In the genomic region with DNA sequence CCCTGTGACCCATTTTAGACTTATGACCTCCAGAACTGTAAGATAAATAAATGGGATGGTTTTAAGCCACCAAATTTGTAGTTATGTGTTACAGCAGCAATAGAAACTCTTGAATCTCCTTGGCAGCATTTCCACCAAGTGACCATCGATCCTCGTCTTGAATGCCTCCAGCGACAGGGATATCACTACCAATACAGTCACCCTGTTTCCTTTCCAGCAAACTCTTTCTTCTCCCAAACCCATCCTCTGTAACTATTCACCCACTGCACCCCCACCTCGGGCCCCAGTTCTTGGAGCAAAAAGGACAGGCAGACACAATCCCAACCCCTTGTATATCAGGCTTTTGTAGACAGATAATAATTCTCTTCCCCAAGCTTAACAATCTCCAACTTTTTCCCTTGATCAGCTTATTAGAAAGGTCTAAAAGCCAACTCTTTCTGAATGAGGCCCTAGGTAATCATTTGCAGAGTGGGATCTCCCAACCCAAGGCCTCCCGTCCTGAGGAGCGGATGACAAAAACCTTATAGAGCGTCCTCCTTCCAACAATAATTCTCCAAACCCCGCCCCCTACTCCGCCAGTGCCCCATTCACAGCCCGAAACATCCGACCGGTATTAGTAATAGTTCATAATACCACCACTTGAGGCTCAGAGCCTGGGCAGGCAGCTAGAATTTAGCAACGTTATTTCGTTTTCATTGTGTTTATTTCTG, we compare ENCODE assay signal across 9 cellular contexts. TPM values are rescaled to one million over a fixed set of nuclear protein-coding genes. Genes with fewer than 3 reads are reported as not detected.
DNase-seq lines count a peak whose midpoint lies in the region; ATAC-seq and TF ChIP-seq lines count a peak whose summit lies in the region.
"Had no signal": no experiment of that assay in that cellular context is flagged by ENCODE, and none has a peak within 500 bp of the region (broad histone marks: within the 10 kb centered on the region; RNA-seq: fewer than 3 reads in every experiment).

No MANE protein-coding gene starts in this region.

- H3K4me3 ChIP-seq in HFF-Myc (replicated peaks; ENCODE audit: low read depth, low read length): peak overlapping the region; percentile 51

- no peak overlapping the region for H3K4me3 Mint-ChIP-seq in activated naive CD4-positive, alpha-beta T cell treated with anti-CD3 and anti-CD28 coated beads for 36 hours
- H3K4me3 Mint-ChIP-seq in activated naive CD4-positive, alpha-beta T cell treated with anti-CD3 and anti-CD28 coated beads, Interleukin-2, amount 10 ng/mL, durations not matched to agents 7 days and 5 days: no peak overlapping the region
- H3K4me3 Mint-ChIP-seq in activated naive CD8-positive, alpha-beta T cell treated with anti-CD3 and anti-CD28 coated beads, Interleukin-2, amount 50 U/mL, for 24 hours: no peak overlapping the region
- no peak overlapping the region for H3K4me3 Mint-ChIP-seq in stimulated activated memory B cell treated with anti-CD40 and anti-IgM and Interleukin-4, amounts not matched to agents 10 μg/mL and 1 μg/mL and 100 μg/mL, for 72 hours

- intact Hi-C loops in activated naive CD4-positive, alpha-beta T cell treated with anti-CD3 and anti-CD28 coated beads for 36 hours (cut with micrococcal nuclease): loop anchor here (1.0 kb wide), 1 partner anchor 10 kb away; no protein-coding TSS in a partner anchor

- no peaks in the 10 kb centered on the region for H3K9me3 Mint-ChIP-seq in activated naive CD4-positive, alpha-beta T cell treated with anti-CD3 and anti-CD28 coated beads for 36 hours
- H3K9me3 Mint-ChIP-seq in activated naive CD4-positive, alpha-beta T cell treated with anti-CD3 and anti-CD28 coated beads, Interleukin-2, amount 10 ng/mL, durations not matched to agents 7 days and 5 days: no peaks in the 10 kb centered on the region
- H3K9me3 Mint-ChIP-seq in activated naive CD8-positive, alpha-beta T cell treated with anti-CD3 and anti-CD28 coated beads, Interleukin-2, amount 50 U/mL, for 24 hours: no peaks in the 10 kb centered on the region
- H3K9me3 Mint-ChIP-seq in stimulated activated memory B cell treated with anti-CD40 and anti-IgM and Interleukin-4, amounts not matched to agents 10 μg/mL and 1 μg/mL and 100 μg/mL, for 72 hours: peaks cover 2% of the 10 kb centered on the region

- H3K27ac Mint-ChIP-seq in activated naive CD4-positive, alpha-beta T cell treated with anti-CD3 and anti-CD28 coated beads for 36 hours: no peak overlapping the region
- no peak overlapping the region for H3K27ac Mint-ChIP-seq in activated naive CD4-positive, alpha-beta T cell treated with anti-CD3 and anti-CD28 coated beads, Interleukin-2, amount 10 ng/mL, durations not matched to agents 7 days and 5 days
- H3K27ac Mint-ChIP-seq in activated naive CD8-positive, alpha-beta T cell treated with anti-CD3 and anti-CD28 coated beads, Interleukin-2, amount 50 U/mL, for 24 hours: no peak overlapping the region
- no peak overlapping the region for H3K27ac Mint-ChIP-seq in stimulated activated memory B cell treated with anti-CD40 and anti-IgM and Interleukin-4, amounts not matched to agents 10 μg/mL and 1 μg/mL and 100 μg/mL, for 72 hours

- CTCF ChIA-PET in activated naive CD4-positive, alpha-beta T cell treated with anti-CD3 and anti-CD28 coated beads for 36 hours (lab: Charles Lee): interaction anchor here (0.6 to 7.4 kb wide), 11 partner anchors 11 to 258 kb away, joined by 3 to 191 read pairs (median 8); a partner anchor contains a TSS
- CTCF ChIA-PET in activated naive CD4-positive, alpha-beta T cell treated with anti-CD3 and anti-CD28 coated beads, Interleukin-2, amount 10 ng/mL, durations not matched to agents 7 days and 5 days (lab: Charles Lee): interaction anchor here (1.2 to 7.3 kb wide), 7 partner anchors 8 to 221 kb away, joined by 3 to 161 read pairs (median 8); a partner anchor contains a TSS

- H3K27me3 Mint-ChIP-seq in activated naive CD4-positive, alpha-beta T cell treated with anti-CD3 and anti-CD28 coated beads for 36 hours (ENCODE audit: low read depth): peaks cover 2% of the 10 kb centered on the region
- H3K27me3 Mint-ChIP-seq in activated naive CD4-positive, alpha-beta T cell treated with anti-CD3 and anti-CD28 coated beads, Interleukin-2, amount 10 ng/mL, durations not matched to agents 7 days and 5 days: peaks cover 26% of the 10 kb centered on the region
- no peaks in the 10 kb centered on the region for H3K27me3 Mint-ChIP-seq in activated naive CD8-positive, alpha-beta T cell treated with anti-CD3 and anti-CD28 coated beads, Interleukin-2, amount 50 U/mL, for 24 hours
- H3K27me3 Mint-ChIP-seq in stimulated activated memory B cell treated with anti-CD40 and anti-IgM and Interleukin-4, amounts not matched to agents 10 μg/mL and 1 μg/mL and 100 μg/mL, for 72 hours: no peaks in the 10 kb centered on the region

- peak; percentile 1 for ATAC-seq in activated naive CD8-positive, alpha-beta T cell treated with anti-CD3 and anti-CD28 coated beads, Interleukin-2, amount 50 U/mL, for 24 hours
- peak; percentile 25 for ATAC-seq in stimulated activated memory B cell treated with anti-CD40 and anti-IgM and Interleukin-4, amounts not matched to agents 10 μg/mL and 1 μg/mL and 100 μg/mL, for 72 hours

- peaks cover 7% of the 10 kb centered on the region for H3K4me1 Mint-ChIP-seq in activated naive CD4-positive, alpha-beta T cell treated with anti-CD3 and anti-CD28 coated beads for 36 hours (ENCODE audit: low read depth)
- peaks cover 24% of the 10 kb centered on the region for H3K4me1 Mint-ChIP-seq in activated naive CD4-positive, alpha-beta T cell treated with anti-CD3 and anti-CD28 coated beads, Interleukin-2, amount 10 ng/mL, durations not matched to agents 7 days and 5 days
- peaks cover 19% of the 10 kb centered on the region for H3K4me1 Mint-ChIP-seq in activated naive CD8-positive, alpha-beta T cell treated with anti-CD3 and anti-CD28 coated beads, Interleukin-2, amount 50 U/mL, for 24 hours
- H3K4me1 Mint-ChIP-seq in stimulated activated memory B cell treated with anti-CD40 and anti-IgM and Interleukin-4, amounts not matched to agents 10 μg/mL and 1 μg/mL and 100 μg/mL, for 72 hours: peaks cover 26% of the 10 kb centered on the region

- DNase-seq in activated naive CD4-positive, alpha-beta T cell treated with anti-CD3 and anti-CD28 coated beads for 36 hours: peak; percentile 26
- DNase-seq in activated naive CD4-positive, alpha-beta T cell treated with anti-CD3 and anti-CD28 coated beads, Interleukin-2, amount 10 ng/mL, durations not matched to agents 7 days and 5 days: no peak
- DNase-seq in HFF-Myc (ENCODE audit: extremely low read depth, low read depth) (no peak), NCI-H1436 (lab: John Stamatoyannopoulos, UW) (peak; percentile 48), iPS-NIHi11 (ENCODE audit: low spot score) (peak; percentile 50), NCI-H1048 (lab: John Stamatoyannopoulos, UW) (no peak)
- DNase-seq in activated naive CD8-positive, alpha-beta T cell treated with anti-CD3 and anti-CD28 coated beads, Interleukin-2, amount 50 U/mL, for 24 hours: peak; percentile 49

- no peaks in the 10 kb centered on the region for H3K36me3 Mint-ChIP-seq in activated naive CD4-positive, alpha-beta T cell treated with anti-CD3 and anti-CD28 coated beads for 36 hours (ENCODE audit: low read depth)
- H3K36me3 Mint-ChIP-seq in activated naive CD4-positive, alpha-beta T cell treated with anti-CD3 and anti-CD28 coated beads, Interleukin-2, amount 10 ng/mL, durations not matched to agents 7 days and 5 days: no peaks in the 10 kb centered on the region
- H3K36me3 Mint-ChIP-seq in activated naive CD8-positive, alpha-beta T cell treated with anti-CD3 and anti-CD28 coated beads, Interleukin-2, amount 50 U/mL, for 24 hours (ENCODE audit: low read depth): no peaks in the 10 kb centered on the region
- H3K36me3 Mint-ChIP-seq in stimulated activated memory B cell treated with anti-CD40 and anti-IgM and Interleukin-4, amounts not matched to agents 10 μg/mL and 1 μg/mL and 100 μg/mL, for 72 hours: peaks cover 5% of the 10 kb centered on the region

- no peak for TF ChIP-seq CTCF in HFF-Myc (IDR thresholded peaks at IDR 0.05; ENCODE audit: low read depth, low read length, missing control alignments)

RNA-seq across cellular contexts. Expression of a gene that starts 14.7 kb away (rescaled TPM):
- total RNA-seq in activated naive CD4-positive, alpha-beta T cell treated with anti-CD3 and anti-CD28 coated beads for 36 hours: under 1 TPM; 0.25 to 0.41 TPM

RNA-seq across cellular contexts. Expression of a gene that starts 54.1 kb away (rescaled TPM):
- 10 to 100 TPM; 11.0 to 11.2 TPM for total RNA-seq in activated naive CD4-positive, alpha-beta T cell treated with anti-CD3 and anti-CD28 coated beads for 36 hours

RNA-seq across cellular contexts. Expression of a gene that starts 59.4 kb away (rescaled TPM):
- total RNA-seq in activated naive CD4-positive, alpha-beta T cell treated with anti-CD3 and anti-CD28 coated beads for 36 hours: 1 to 10 TPM in 1 of 2 experiments, under 1 TPM in 1; 0.72 to 1.0 TPM
- total RNA-seq: lung microvascular endothelial cell had no signal

Comparison
In these comparisons a context has a peak if more than half of its experiments do, and no peak if none do; other contexts are left out.
1. DNase-seq: peak in activated naive CD4-positive, alpha-beta T cell treated with anti-CD3 and anti-CD28 coated beads for 36 hours (single experiment), NCI-H1436 (single experiment), activated naive CD8-positive, alpha-beta T cell treated with anti-CD3 and anti-CD28 coated beads, Interleukin-2, amount 50 U/mL, for 24 hours (single experiment) and iPS-NIHi11 (single experiment); none in activated naive CD4-positive, alpha-beta T cell treated with anti-CD3 and anti-CD28 coated beads, Interleukin-2, amount 10 ng/mL, durations not matched to agents 7 days and 5 days (single experiment), HFF-Myc (single experiment) and NCI-H1048 (single experiment).